Comparison of ENCODE assay signal across 1 cellular context in genomic region chr1:236835491-236835890, GRCh38.
A peak's percentile ranks its signal among the peaks of the same experiment; 100 is the strongest.
TF ChIP-seq lines count a peak whose summit lies in the region.

No MANE protein-coding gene starts in this region.

TF ChIP-seq in HepG2, 621 proteins besides CTCF, POLR2A, EP300 and RAD21 (continued from another document):
- TF ChIP-seq DZIP1 (CRISPR knock-in tag; IDR thresholded peaks at IDR 0.05) (no peak), ZNF101 (CRISPR knock-in tag; IDR thresholded peaks at IDR 0.05; ENCODE audit: borderline replicate concordance, low read depth) (no peak), RARA (CRISPR knock-in tag; IDR thresholded peaks at IDR 0.05) (peak; percentile 60; the same call in 1 of the 2 replicates), ZNF770 (CRISPR knock-in tag; IDR thresholded peaks at IDR 0.05) (no peak), FOXP1 (IDR thresholded peaks at IDR 0.05) (no peak), FOXP1 (CRISPR knock-in tag; IDR thresholded peaks at IDR 0.05) (0 out of 2 replicates have a peak, but pooled peaks have one; percentile 13), SMARCE1 (IDR thresholded peaks at IDR 0.05; ENCODE audit: borderline replicate concordance) (no peak), ZBTB10 (CRISPR knock-in tag; IDR thresholded peaks at IDR 0.05; ENCODE audit: borderline replicate concordance) (no peak), ZFP90 (CRISPR knock-in tag; IDR thresholded peaks at IDR 0.05; ENCODE audit: borderline replicate concordance) (no peak), ERF (CRISPR knock-in tag; IDR thresholded peaks at IDR 0.05) (no peak), ZNF776 (CRISPR knock-in tag; IDR thresholded peaks at IDR 0.05) (no peak), ATF3 (CRISPR knock-in tag; IDR thresholded peaks at IDR 0.05) (no peak), ZNF556 (CRISPR knock-in tag; IDR thresholded peaks at IDR 0.05; ENCODE audit: borderline replicate concordance) (no peak)
